Comparison of ENCODE assay signal across 7 cellular contexts in the genomic region with DNA sequence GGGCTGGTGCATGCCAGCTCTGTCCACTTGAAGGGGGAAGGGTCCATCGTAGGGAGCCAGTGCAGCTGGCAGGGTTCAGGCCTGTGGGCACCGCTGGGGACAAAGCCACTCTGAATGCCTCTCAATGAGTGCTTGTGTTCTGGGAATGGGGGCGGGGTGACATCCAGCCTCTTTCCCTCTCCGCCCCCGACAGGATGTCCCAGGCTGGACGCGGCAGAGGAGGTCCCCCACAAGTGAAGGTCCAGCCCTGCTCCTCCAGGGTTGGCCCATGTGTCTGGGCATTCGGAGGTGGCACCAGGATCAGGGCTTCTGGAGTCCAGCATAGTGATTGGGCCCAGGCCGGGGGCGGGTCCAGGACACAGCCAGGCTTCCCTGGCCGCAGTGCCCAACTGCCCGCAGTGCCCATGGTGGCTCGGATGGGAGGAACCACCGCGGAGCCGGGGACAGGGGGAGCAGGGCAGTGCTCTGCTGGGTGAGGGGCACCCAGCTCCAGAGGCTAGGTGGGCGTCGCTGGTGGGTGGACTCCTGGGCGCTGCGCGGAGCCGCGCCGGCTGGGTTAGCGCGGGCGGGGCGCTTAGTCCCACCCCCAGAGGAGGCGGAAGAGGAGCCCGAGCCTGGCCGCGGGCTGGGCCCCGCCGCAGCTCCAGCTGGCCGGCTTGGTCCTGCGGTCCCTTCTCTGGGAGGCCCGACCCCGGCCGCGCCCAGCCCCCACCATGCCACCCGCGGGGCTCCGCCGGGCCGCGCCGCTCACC. TPM values are rescaled to one million over a fixed set of nuclear protein-coding genes. Genes with fewer than 3 reads are reported as not detected.
DNase-seq lines count a peak whose midpoint lies in the region; ATAC-seq and TF ChIP-seq lines count a peak whose summit lies in the region.

A gene with protein sequence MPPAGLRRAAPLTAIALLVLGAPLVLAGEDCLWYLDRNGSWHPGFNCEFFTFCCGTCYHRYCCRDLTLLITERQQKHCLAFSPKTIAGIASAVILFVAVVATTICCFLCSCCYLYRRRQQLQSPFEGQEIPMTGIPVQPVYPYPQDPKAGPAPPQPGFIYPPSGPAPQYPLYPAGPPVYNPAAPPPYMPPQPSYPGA (plus strand): TSS at position 617 of the 752 bp plus-strand sequence. CDS start 97 bp downstream, at position 714.

- H3K4me3 ChIP-seq in heart right ventricle: peak within 1 kb of the TSS; percentile 51 to 91 (median 78)

- H3K27ac ChIP-seq in angular gyrus (ENCODE audit: low read depth, low read length) (peak within 1 kb of the TSS; percentile 93), heart right ventricle (peak within 1 kb of the TSS; percentile 8 to 88 (median 83))

- TF ChIP-seq CTCF in heart right ventricle (IDR thresholded peaks at IDR 0.05): no peak

- intact Hi-C loops in heart right ventricle (cut with DNase I): loop anchor here in 2 of 10 donors (10.0 kb wide), 2 partner anchors 174 to 226 kb away; no protein-coding TSS in a partner anchor

- H3K36me3 ChIP-seq in heart right ventricle: peaks cover 0 to 24% (median 0%) of the 10 kb centered on the region in 9 donors

- peak; percentile 78 for DNase-seq in Daoy (ENCODE audit: low read depth)
- peak; percentile 41 for DNase-seq in NCI-H2029 (lab: John Stamatoyannopoulos, UW)
- peak; percentile 84 for DNase-seq in heart right ventricle
- DNase-seq in occipital lobe (lab: John Stamatoyannopoulos, UW): peak; percentile 94
- no peak for DNase-seq in activated CD8-positive, alpha-beta memory T cell treated with anti-CD3 and anti-CD28 coated beads for 24 hours

- H3K9me3 ChIP-seq in heart right ventricle: no peaks in the 10 kb centered on the region

- 3% methylated on average over 36 to 46 of the region's 47 CpGs for WGBS in heart right ventricle, 2 donors

- H3K27me3 ChIP-seq in heart right ventricle: peaks cover 0 to 38% (median 0%) of the 10 kb centered on the region in 7 donors

- ATAC-seq in heart right ventricle (peak; percentile 77 to 88 (median 83)), GM21367 (IDR thresholded peaks at IDR 0.05; ENCODE audit: unreplicated experiment) (no peak)

- peaks cover 14 to 72% (median 50%) of the 10 kb centered on the region in 9 donors for H3K4me1 ChIP-seq in heart right ventricle

RNA-seq across cellular contexts. Expression of the gene that starts here (rescaled TPM):
- 16.5 and 22.1 TPM in 2 replicates for total RNA-seq in Daoy (2014; rRNA removed; shearing (Covaris generic))
- total RNA-seq in heart right ventricle (100 to 1,000 TPM; 104 to 214 (median 130) TPM), occipital lobe (16.1 TPM)
- 10 to 100 TPM; 72.6 to 75.8 TPM for polyA plus RNA-seq in heart right ventricle
